ENCODE assay signal across 9 cellular contexts in genomic region chr7:30166155-30166840, GRCh38. TPM values are rescaled to one million over a fixed set of nuclear protein-coding genes. Genes with fewer than 3 reads are reported as not detected.
DNase-seq lines count a peak whose midpoint lies in the region; FAIRE-seq and TF ChIP-seq lines count a peak whose summit lies in the region.
"Had no signal": no experiment of that assay in that cellular context is flagged by ENCODE, and none has a peak within 500 bp of the region (broad histone marks: within the 10 kb centered on the region; RNA-seq: fewer than 3 reads in every experiment).

No MANE protein-coding gene starts in this region.

- in situ Hi-C loops in T47D (cut with HindIII; ENCODE audit: low pct_unique_long_range_greater_than_20kb, low sequenced_read_pairs): no loop called here
- in situ Hi-C loops in HAP-1 (cut with MboI; ENCODE audit: low sequenced_read_pairs): loop anchor here (10.0 to 25.0 kb wide), 2 partner anchors 246 to 399 kb away; no protein-coding TSS in a partner anchor

- no peak for TF ChIP-seq EP300 in ovary (IDR thresholded peaks at IDR 0.05)

- 90 to 93% (median 91%) methylated on average over 12 of the region's 12 CpGs for WGBS in ovary, 3 donors

- H3K27me3 ChIP-seq in HAP-1 (ENCODE audit: low read depth) (no peaks in the 10 kb centered on the region), ovary (no peaks in the 10 kb centered on the region)

- CTCF ChIA-PET in Calu3 (lab: Charles Lee): interaction anchor here (0.6 to 1.1 kb wide), 3 partner anchors 12 to 398 kb away, joined by 3 to 5 read pairs (median 3); no protein-coding TSS in a partner anchor

- H3K4me1 Mint-ChIP-seq in Calu3 (ENCODE audit: low read depth, unreplicated experiment): peaks cover 34% of the 10 kb centered on the region
- peaks cover 52% of the 10 kb centered on the region for H3K4me1 Mint-ChIP-seq in nephron

- H3K9me3 Mint-ChIP-seq in Calu3 (ENCODE audit: low read depth, unreplicated experiment) (no peaks in the 10 kb centered on the region), nephron (no peaks in the 10 kb centered on the region)
- H3K9me3 Mint-ChIP-seq: effector memory CD8-positive, alpha-beta T cell had no signal

- H3K36me3 ChIP-seq in HAP-1 (replicated peaks) (no peaks in the 10 kb centered on the region), ovary (no peaks in the 10 kb centered on the region)

- TF ChIP-seq POLR2A in ovary (IDR thresholded peaks at IDR 0.05): no peak

- H3K4me3 Mint-ChIP-seq in Calu3 (ENCODE audit: low read depth, unreplicated experiment) (no peak overlapping the region), nephron (no peak overlapping the region)
- H3K4me3 Mint-ChIP-seq: effector memory CD8-positive, alpha-beta T cell had no signal

- H3K27ac Mint-ChIP-seq in Calu3 (ENCODE audit: unreplicated experiment): no peak overlapping the region
- H3K27ac Mint-ChIP-seq in nephron: peak overlapping the region; percentile 7 to 73 (median 45)
- H3K27ac Mint-ChIP-seq: effector memory CD8-positive, alpha-beta T cell had no signal

- peak; percentile 58 for DNase-seq in Calu3
- DNase-seq in NCI-H1417 (lab: John Stamatoyannopoulos, UW): peak; percentile 67 to 96 (median 83)
- DNase-seq in T47D (ENCODE audit: low read depth in 1 of 2, low spot score in 1 of 2): peak; percentile 39 to 92
- DNase-seq in HAP-1 (ENCODE audit: low spot score in 2 of 2): no peak
- no peak for DNase-seq in activated CD4-positive, alpha-beta T cell treated with anti-CD3 and anti-CD28 coated beads for 4 hours
- DNase-seq in RCC 7860 (ENCODE audit: low spot score): no peak
- DNase-seq in ovary: no peak
- DNase-seq: effector memory CD8-positive, alpha-beta T cell had no signal

- H3K9me3 ChIP-seq in HAP-1 (no peaks in the 10 kb centered on the region; the same call in 1 of the 2 replicates), ovary (no peaks in the 10 kb centered on the region)

- intact Hi-C loops in Calu3 (cut with micrococcal nuclease; ENCODE audit: unreplicated experiment): loop anchor here (1.0 to 10.0 kb wide), 2 partner anchors 60 to 89 kb away; no protein-coding TSS in a partner anchor
- intact Hi-C loops in ovary (cut with DNase I): loop anchor here in 1 of 4 donors (10.0 kb wide), 1 partner anchor 119 kb away; the partner anchor contains the start of gene ZNRF2

- BruUV-seq in Calu3 (replicated peaks; lab: Mats Ljungman, UMichigan): no TSS peak

- TF ChIP-seq CTCF in Calu3 (IDR thresholded peaks at IDR 0.05; ENCODE audit: unreplicated experiment) (no peak), nephron (IDR thresholded peaks at IDR 0.05; ENCODE audit: unreplicated experiment in 3 of 3) (no peak), ovary (IDR thresholded peaks at IDR 0.05) (no peak)

- no peak overlapping the region for H3K27ac ChIP-seq in ovary

- FAIRE-seq in RCC 7860 (lab: Jason Lieb, UNC): no peak

- H3K36me3 Mint-ChIP-seq in Calu3 (ENCODE audit: insufficient read depth, unreplicated experiment) (peaks cover 7% of the 10 kb centered on the region), nephron (ENCODE audit: low read depth) (no peaks in the 10 kb centered on the region)

- H3K4me1 ChIP-seq in HAP-1 (peaks cover 28% of the 10 kb centered on the region), ovary (ENCODE audit: insufficient read depth) (no peaks in the 10 kb centered on the region)

- H3K4me3 ChIP-seq in HAP-1: no peak overlapping the region
- no peak overlapping the region for H3K4me3 ChIP-seq in ovary

- H3K27me3 Mint-ChIP-seq in Calu3 (ENCODE audit: unreplicated experiment) (peaks cover 18% of the 10 kb centered on the region), nephron (ENCODE audit: low read depth) (peaks cover 22% of the 10 kb centered on the region)
- H3K27me3 Mint-ChIP-seq: effector memory CD8-positive, alpha-beta T cell had no signal

RNA-seq across cellular contexts. Expression of gene MTURN, which starts 31.5 kb away (rescaled TPM):
- total RNA-seq in Calu3 (2022) (6.4 and 6.5 TPM in 2 replicates), ovary (10 to 100 TPM; 14.7 to 65.1 (median 40.4) TPM)
- polyA plus RNA-seq in ovary: 10 to 100 TPM; 29.8 to 45.3 TPM

Comparison
In these comparisons a context has a peak if more than half of its experiments do, and no peak if none do; other contexts are left out.
1. DNase-seq: peak in Calu3 (single experiment), NCI-H1417 (3 of 3) and T47D (2 of 2); none in HAP-1 (0 of 2), activated CD4-positive, alpha-beta T cell treated with anti-CD3 and anti-CD28 coated beads for 4 hours (0 of 2), RCC 7860 (single experiment) and ovary (0 of 5).